In the genomic region with DNA sequence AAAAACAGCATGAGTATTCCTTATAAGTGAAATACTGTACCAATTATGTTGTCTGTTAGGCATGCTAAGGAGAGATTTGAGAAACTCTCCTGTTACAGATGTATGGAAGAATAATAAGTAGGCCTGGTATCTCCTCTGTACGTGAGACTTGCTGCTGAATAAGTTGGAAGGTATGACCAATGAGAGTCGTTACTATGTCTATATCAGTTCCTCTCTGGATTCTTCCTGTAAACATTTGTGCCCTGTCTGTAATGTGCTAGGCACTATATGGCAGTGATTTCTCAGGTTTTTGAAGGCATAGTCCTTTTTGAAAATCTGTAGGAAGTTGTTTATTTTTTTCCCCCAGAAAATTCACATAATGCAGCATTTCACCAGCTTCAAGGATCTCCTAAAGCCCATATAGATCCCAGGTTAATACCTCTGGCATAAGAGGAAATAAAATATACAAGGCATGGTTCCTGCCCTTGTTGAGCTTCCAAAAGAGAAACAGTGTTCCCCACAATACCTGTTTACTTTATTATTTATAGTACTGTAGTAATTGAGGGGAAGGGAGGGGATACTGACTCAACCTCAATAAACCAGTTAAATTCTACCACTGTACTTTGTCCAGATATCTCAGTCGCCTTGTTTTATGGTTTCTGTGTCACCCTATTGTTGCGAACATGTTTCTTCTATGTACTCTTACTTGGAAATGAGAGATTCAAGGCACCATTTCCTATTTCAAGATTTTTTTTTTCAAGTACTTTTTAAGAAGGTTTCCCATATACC, we compare ENCODE assay signal across 20 cellular contexts.
"Had no signal": no experiment of that assay in that cellular context is flagged by ENCODE, and none has a peak within 500 bp of the region (broad histone marks: within the 10 kb centered on the region; RNA-seq: fewer than 3 reads in every experiment).

No MANE protein-coding gene starts in this region.

- H3K27ac ChIP-seq: foreskin keratinocyte, psoas muscle, right lobe of liver, spleen, testis, tibial nerve had no signal

- DNase-seq: dermis blood vessel endothelial cell; effector CD4-positive, alpha-beta T cell; endodermal cell; erythroblast; foreskin keratinocyte; kidney; mesendoderm; psoas muscle; retina; right lobe of liver; spleen; stimulated activated CD4-positive, alpha-beta T cell treated with anti-CD3 and anti-CD28 coated beads, Interleukin-15, amount 100 ng/mL, for 24 hours; stimulated activated CD4-positive, alpha-beta T cell treated with anti-CD3 and anti-CD28 coated beads, Interleukin-2, amount 100 ng/mL, for 24 hours; stimulated activated CD4-positive, alpha-beta T cell treated with anti-CD3 and anti-CD28 coated beads, Interleukin-4, amount 100 ng/mL, for 4 hours; stimulated activated naive B cell treated with anti-CD40 and anti-IgM and Interleukin-4, amounts not matched to agents 10 μg/mL and 1 μg/mL and 100 μg/mL, for 72 hours; stimulated activated naive CD8-positive, alpha-beta T cell treated with anti-CD3 and anti-CD28 coated beads, Interleukin-15, amount 100 ng/mL, for 72 hours; testis had no signal

- H3K27me3 Mint-ChIP-seq: stimulated activated naive B cell treated with anti-CD40 and anti-IgM and Interleukin-4, amounts not matched to agents 10 μg/mL and 1 μg/mL and 100 μg/mL, for 72 hours; stimulated activated naive CD8-positive, alpha-beta T cell treated with anti-CD3 and anti-CD28 coated beads, Interleukin-15, amount 100 ng/mL, for 72 hours had no signal

- H3K27ac Mint-ChIP-seq: endodermal cell; nephron; stimulated activated naive B cell treated with anti-CD40 and anti-IgM and Interleukin-4, amounts not matched to agents 10 μg/mL and 1 μg/mL and 100 μg/mL, for 72 hours; stimulated activated naive CD8-positive, alpha-beta T cell treated with anti-CD3 and anti-CD28 coated beads, Interleukin-15, amount 100 ng/mL, for 72 hours had no signal

- FAIRE-seq: endothelial cell of umbilical vein, kidney had no signal

- H3K36me3 ChIP-seq: right lobe of liver had no signal

- H3K27me3 ChIP-seq: foreskin keratinocyte, right lobe of liver, spleen, testis, tibial nerve had no signal

- H3K9me3 Mint-ChIP-seq: endodermal cell; nephron; stimulated activated naive B cell treated with anti-CD40 and anti-IgM and Interleukin-4, amounts not matched to agents 10 μg/mL and 1 μg/mL and 100 μg/mL, for 72 hours; stimulated activated naive CD8-positive, alpha-beta T cell treated with anti-CD3 and anti-CD28 coated beads, Interleukin-15, amount 100 ng/mL, for 72 hours had no signal

- H3K4me1 ChIP-seq: foreskin keratinocyte, right lobe of liver, testis, tibial nerve had no signal

- H3K9me3 ChIP-seq: psoas muscle, right lobe of liver, spleen, testis, tibial nerve had no signal

- H3K4me3 ChIP-seq: psoas muscle, right lobe of liver, spleen, testis, tibial nerve had no signal

- H3K4me3 Mint-ChIP-seq: endodermal cell; nephron; stimulated activated naive B cell treated with anti-CD40 and anti-IgM and Interleukin-4, amounts not matched to agents 10 μg/mL and 1 μg/mL and 100 μg/mL, for 72 hours; stimulated activated naive CD8-positive, alpha-beta T cell treated with anti-CD3 and anti-CD28 coated beads, Interleukin-15, amount 100 ng/mL, for 72 hours had no signal

- ATAC-seq: foreskin keratinocyte; psoas muscle; right lobe of liver; stimulated activated naive B cell treated with anti-CD40 and anti-IgM and Interleukin-4, amounts not matched to agents 10 μg/mL and 1 μg/mL and 100 μg/mL, for 72 hours; stimulated activated naive CD8-positive, alpha-beta T cell treated with anti-CD3 and anti-CD28 coated beads, Interleukin-15, amount 100 ng/mL, for 72 hours had no signal
